Comparison of ENCODE assay signal across 10 cellular contexts in genomic region chr10:43398939-43399871, GRCh38. TPM values are rescaled to one million over a fixed set of nuclear protein-coding genes. Genes with fewer than 3 reads are reported as not detected.
DNase-seq lines count a peak whose midpoint lies in the region; ATAC-seq and TF ChIP-seq lines count a peak whose summit lies in the region.
"Had no signal": no experiment of that assay in that cellular context is flagged by ENCODE, and none has a peak within 500 bp of the region (broad histone marks: within the 10 kb centered on the region; RNA-seq: fewer than 3 reads in every experiment).

No MANE protein-coding gene starts in this region.

- ATAC-seq in naive B cell (ENCODE audit: low read depth in 2 of 2), result no peak
- ATAC-seq in psoas muscle, result no peak
- ATAC-seq in GM18520 (IDR thresholded peaks at IDR 0.05; ENCODE audit: unreplicated experiment), result no peak
- no peak for ATAC-seq in mucosa of descending colon

- H3K36me3 Mint-ChIP-seq in CD8-positive, alpha-beta memory T cell, result peaks cover 0 to 52% (median 15%) of the 10 kb centered on the region in 3 donors
- peaks cover 0 to 9% of the 10 kb centered on the region in 2 donors for H3K36me3 Mint-ChIP-seq in naive B cell

- peak overlapping the region; percentile 92 to 96 (median 95) for H3K4me3 Mint-ChIP-seq in CD8-positive, alpha-beta memory T cell
- peak overlapping the region in 6 of 8 donors; percentile 5 to 97 (median 48) for H3K4me3 Mint-ChIP-seq in naive B cell

- H3K27ac ChIP-seq in CD8-positive, alpha-beta memory T cell (ENCODE audit: low read depth, low read length), result peak overlapping the region; percentile 85
- H3K27ac ChIP-seq in KOPT-K1 (ENCODE audit: low read depth, low read length, poor library complexity, severe bottlenecking) (peak overlapping the region; percentile 99), psoas muscle (no peak overlapping the region)

- TF ChIP-seq CTCF in psoas muscle (IDR thresholded peaks at IDR 0.05) (no peak), mucosa of descending colon (IDR thresholded peaks at IDR 0.05) (no peak)

- CTCF ChIA-PET in CD8-positive, alpha-beta memory T cell (lab: Charles Lee), result interaction anchor here (1.1 kb wide), 1 partner anchor 8 kb away, joined by 5 read pairs; no protein-coding TSS in a partner anchor

- peak overlapping the region; percentile 14 for H3K4me3 ChIP-seq in CD8-positive, alpha-beta memory T cell (ENCODE audit: low read length)
- no peak overlapping the region for H3K4me3 ChIP-seq in adipocyte (ENCODE audit: low read length)
- no peak overlapping the region for H3K4me3 ChIP-seq in psoas muscle
- no peak overlapping the region for H3K4me3 ChIP-seq in mucosa of descending colon

- H3K9me3 Mint-ChIP-seq in CD8-positive, alpha-beta memory T cell, result no peaks in the 10 kb centered on the region
- no peaks in the 10 kb centered on the region for H3K9me3 Mint-ChIP-seq in naive B cell

- peaks cover 83 to 93% (median 92%) of the 10 kb centered on the region in 3 donors for H3K4me1 Mint-ChIP-seq in CD8-positive, alpha-beta memory T cell
- peaks cover 61 to 91% (median 73%) of the 10 kb centered on the region in 3 donors for H3K4me1 Mint-ChIP-seq in naive B cell

- no peak overlapping the region for H3K9ac ChIP-seq in adipocyte (ENCODE audit: low read length)

- no peaks in the 10 kb centered on the region for H3K9me3 ChIP-seq in CD8-positive, alpha-beta memory T cell (ENCODE audit: low read length)
- H3K9me3 ChIP-seq in KOPT-K1 (ENCODE audit: insufficient read depth, low read length, poor library complexity, severe bottlenecking) (no peaks in the 10 kb centered on the region), adipocyte (ENCODE audit: control insufficient read depth, low read length) (no peaks in the 10 kb centered on the region), psoas muscle (no peaks in the 10 kb centered on the region), mucosa of descending colon (no peaks in the 10 kb centered on the region)

- peak overlapping the region; percentile 91 to 100 (median 98) for H3K27ac Mint-ChIP-seq in CD8-positive, alpha-beta memory T cell
- peak overlapping the region in 5 of 6 donors; percentile 3 to 94 (median 86) for H3K27ac Mint-ChIP-seq in naive B cell

- WGBS in psoas muscle, 3 donors, result 68 to 78% (median 77%) methylated on average over 3 of the region's 3 CpGs

- peaks cover 86% of the 10 kb centered on the region for H3K4me1 ChIP-seq in CD8-positive, alpha-beta memory T cell (ENCODE audit: insufficient read depth, low read length)
- H3K4me1 ChIP-seq in adipocyte (ENCODE audit: control insufficient read depth, insufficient read depth, low read length), result peaks cover 66% of the 10 kb centered on the region
- peaks cover 70% of the 10 kb centered on the region for H3K4me1 ChIP-seq in psoas muscle
- H3K4me1 ChIP-seq in mucosa of descending colon (ENCODE audit: low read depth), result peaks cover 59% of the 10 kb centered on the region

- intact Hi-C loops in psoas muscle (cut with DNase I) (loop anchor here in 1 of 2 donors (5.0 kb wide), 1 partner anchor 38 kb away; the partner anchor contains the start of gene ZNF487), mucosa of descending colon (cut with DNase I, micrococcal nuclease) (no loop called here)

- H3K36me3 ChIP-seq in CD8-positive, alpha-beta memory T cell (ENCODE audit: insufficient read depth, low read length), result no peaks in the 10 kb centered on the region
- H3K36me3 ChIP-seq in KOPT-K1 (ENCODE audit: insufficient read depth, low read length) (peaks cover 79% of the 10 kb centered on the region), adipocyte (ENCODE audit: control insufficient read depth, insufficient read depth, low read length, severe bottlenecking) (peaks cover 35% of the 10 kb centered on the region), psoas muscle (ENCODE audit: insufficient read depth in 1 of 2, low read depth in 1 of 2) (peaks cover 4 to 28% of the 10 kb centered on the region in 2 donors), mucosa of descending colon (ENCODE audit: low read depth) (no peaks in the 10 kb centered on the region)

- POLR2A ChIA-PET in CD8-positive, alpha-beta memory T cell (lab: Charles Lee), result interaction anchor here (1.8 kb wide), 1 partner anchor 8 kb away, joined by 18 read pairs; no protein-coding TSS in a partner anchor

- no peaks in the 10 kb centered on the region for H3K27me3 ChIP-seq in CD8-positive, alpha-beta memory T cell (ENCODE audit: insufficient read depth, low read length, poor library complexity, severe bottlenecking)
- no peaks in the 10 kb centered on the region for H3K27me3 ChIP-seq in adipocyte (replicated peaks; ENCODE audit: control insufficient read depth, insufficient read depth, low read length)
- H3K27me3 ChIP-seq in psoas muscle (ENCODE audit: insufficient read depth in 3 of 3, low read length in 2 of 3), result no peaks in the 10 kb centered on the region

- H3K27me3 Mint-ChIP-seq in CD8-positive, alpha-beta memory T cell, result no peaks in the 10 kb centered on the region
- H3K27me3 Mint-ChIP-seq in naive B cell, result no peaks in the 10 kb centered on the region

- DNase-seq in CD8-positive, alpha-beta memory T cell, result no peak
- DNase-seq in adipocyte (ENCODE audit: low read depth) (peak; percentile 34), naive B cell (no peak), psoas muscle (no peak), mucosa of descending colon (no peak)
- no peak for DNase-seq in effector CD8-positive, alpha-beta T cell (lab: John Stamatoyannopoulos, UW)
- DNase-seq: NCI-H146 had no signal

RNA-seq across cellular contexts. Expression of gene HNRNPF, which starts 9.8 kb away (rescaled TPM):
- 100 to 1,000 TPM; 562 to 566 TPM for total RNA-seq in CD8-positive, alpha-beta memory T cell
- polyA plus RNA-seq in CD8-positive, alpha-beta memory T cell, result 261 TPM
- polyA plus RNA-seq in naive B cell (ENCODE audit: low read depth in 6 of 6) (100 to 1,000 TPM; 166 to 228 (median 215) TPM), psoas muscle (100 to 1,000 TPM in 1 of 3 donors, 10 to 100 TPM in 2; 62.1 to 126 (median 75.2) TPM)
- total RNA-seq in psoas muscle (100 to 1,000 TPM in 2 of 4 donors, 10 to 100 TPM in 2; 68.0 to 154 (median 110) TPM), mucosa of descending colon (100 to 1,000 TPM; 212 to 229 (median 227) TPM)

RNA-seq across cellular contexts. Expression of gene FXYD4, which starts 27.8 kb away (rescaled TPM):
- not detected for total RNA-seq in CD8-positive, alpha-beta memory T cell
- not detected for polyA plus RNA-seq in CD8-positive, alpha-beta memory T cell
- polyA plus RNA-seq in naive B cell (ENCODE audit: low read depth in 6 of 6) (not detected), psoas muscle (under 1 TPM in 2 of 3 donors, not detected in 1; 0.18 to 0.74 TPM)
- total RNA-seq in psoas muscle (1 to 10 TPM in 1 of 4 donors, not detected in 3; 3.0 TPM), mucosa of descending colon (not detected)
- total RNA-seq: kidney epithelial cell had no signal

RNA-seq across cellular contexts. Expression of gene ZNF487, which starts 37.7 kb away (rescaled TPM):
- 1 to 10 TPM; 1.5 to 4.2 TPM for total RNA-seq in CD8-positive, alpha-beta memory T cell
- polyA plus RNA-seq in CD8-positive, alpha-beta memory T cell, result 7.9 TPM
- polyA plus RNA-seq in naive B cell (ENCODE audit: low read depth in 6 of 6), result 10 to 100 TPM in 2 of 6 donors, 1 to 10 TPM in 4; 5.6 to 18.3 (median 9.2) TPM
- 1 to 10 TPM; 1.2 to 2.1 (median 1.5) TPM for total RNA-seq in psoas muscle
- polyA plus RNA-seq in psoas muscle, result 1 to 10 TPM; 2.0 to 9.8 (median 2.5) TPM
- total RNA-seq in mucosa of descending colon, result 1 to 10 TPM; 4.2 to 7.6 (median 7.5) TPM
